ENCODE assay signal across 8 cellular contexts in the genomic region with DNA sequence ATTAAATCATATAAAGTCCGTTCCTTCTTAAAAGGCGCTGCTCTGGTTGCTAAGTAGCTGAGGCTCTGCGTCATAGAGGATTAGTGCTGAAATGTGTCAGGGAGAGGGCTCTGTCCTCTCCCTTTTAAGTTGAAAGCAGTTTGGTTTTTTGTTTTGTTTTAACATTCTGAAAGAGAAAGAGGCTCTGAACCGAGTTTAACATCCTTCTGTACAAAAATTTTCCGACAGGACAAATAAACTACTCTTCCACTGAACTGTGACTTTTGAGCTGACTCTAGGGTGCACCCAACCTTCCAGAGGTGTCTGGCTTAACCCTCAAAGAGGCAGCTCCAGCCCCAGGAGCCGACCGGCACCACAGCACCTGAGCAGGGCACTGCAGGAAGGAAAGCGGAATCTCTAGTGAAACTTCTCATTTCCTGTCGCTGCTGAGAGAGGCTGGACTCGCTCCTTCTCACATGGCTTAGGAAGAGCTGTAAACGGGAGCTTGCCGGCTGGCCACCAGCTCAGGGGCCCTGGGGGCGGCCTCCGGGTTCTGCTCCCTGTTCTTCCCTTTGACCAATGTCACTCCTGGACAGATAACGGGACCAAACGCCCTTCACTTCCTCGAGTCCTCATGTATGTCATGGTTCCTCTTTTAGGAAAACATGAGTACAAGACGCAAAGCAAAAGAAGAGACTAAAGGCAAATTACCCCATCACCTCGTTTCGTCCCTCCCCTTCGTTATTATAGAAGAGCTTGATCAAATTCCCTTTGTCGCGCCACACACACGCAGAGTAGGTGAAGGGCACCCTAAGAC. TPM values are rescaled to one million over a fixed set of nuclear protein-coding genes. Genes with fewer than 3 reads are reported as not detected.
DNase-seq lines count a peak whose midpoint lies in the region; ATAC-seq, FAIRE-seq and TF ChIP-seq lines count a peak whose summit lies in the region.

No MANE protein-coding gene starts in this region.

- H3K27ac ChIP-seq in Karpas-422 (ENCODE audit: low read length) (no peak overlapping the region), neural progenitor cell (no peak overlapping the region), upper lobe of right lung (peak overlapping the region; percentile 79)

- ATAC-seq in GM21717 (IDR thresholded peaks at IDR 0.05; ENCODE audit: unreplicated experiment), result peak; percentile 89
- ATAC-seq in upper lobe of right lung, result peak; percentile 63

- POLR2A ChIA-PET in GM10248 (lab: Yijun Ruan, JAX), result no interaction called here

- peak overlapping the region; percentile 72 for H3K4me3 ChIP-seq in Karpas-422 (ENCODE audit: low read length)
- H3K4me3 ChIP-seq in fibroblast of mammary gland (ENCODE audit: control insufficient read depth, low read depth, low read length), result peak overlapping the region; percentile 3
- peak overlapping the region; percentile 73 for H3K4me3 ChIP-seq in neural progenitor cell
- peak overlapping the region; percentile 59 for H3K4me3 ChIP-seq in upper lobe of right lung

- no peak for FAIRE-seq in H54 (lab: Jason Lieb, UNC)

- intact Hi-C loops in upper lobe of right lung (cut with DNase I), result no loop called here

- H3K4me2 ChIP-seq in Karpas-422 (ENCODE audit: low read depth, low read length, poor library complexity, severe bottlenecking) (peak overlapping the region; percentile 85), neural progenitor cell (peak overlapping the region; percentile 97)

- H3K4me1 ChIP-seq in Karpas-422 (ENCODE audit: low read length) (peaks cover 24% of the 10 kb centered on the region), neural progenitor cell (peaks cover 12% of the 10 kb centered on the region), upper lobe of right lung (peaks cover 16% of the 10 kb centered on the region)

- H3K4me1 Mint-ChIP-seq in neural progenitor cell, result peaks cover 27% of the 10 kb centered on the region

- peaks cover 21% of the 10 kb centered on the region for H3K27me3 Mint-ChIP-seq in neural progenitor cell (ENCODE audit: insufficient read depth, low read depth)

- H3F3A ChIP-seq in neural progenitor cell (ENCODE audit: low read depth), result peaks cover 17% of the 10 kb centered on the region

- no peaks in the 10 kb centered on the region for H3K9me2 ChIP-seq in Karpas-422 (replicated peaks; ENCODE audit: insufficient read depth, low read length)

- no peak overlapping the region for H3K27ac Mint-ChIP-seq in neural progenitor cell

- no peaks in the 10 kb centered on the region for H3K9me3 ChIP-seq in Karpas-422 (ENCODE audit: low read length)
- no peaks in the 10 kb centered on the region for H3K9me3 ChIP-seq in neural progenitor cell (ENCODE audit: low read depth)
- no peaks in the 10 kb centered on the region for H3K9me3 ChIP-seq in upper lobe of right lung

- CTCF ChIA-PET in GM10248 (lab: Yijun Ruan, JAX), result interaction anchor here (1.1 to 2.2 kb wide), 6 partner anchors 9 to 182 kb away, joined by 3 to 11 read pairs (median 5); no protein-coding TSS in a partner anchor

- H3K36me3 ChIP-seq in Karpas-422 (ENCODE audit: insufficient read depth, low read length) (no peaks in the 10 kb centered on the region), neural progenitor cell (no peaks in the 10 kb centered on the region), upper lobe of right lung (no peaks in the 10 kb centered on the region)

- no peaks in the 10 kb centered on the region for H4K20me1 ChIP-seq in Karpas-422 (ENCODE audit: insufficient read depth, low read depth, low read length)
- no peaks in the 10 kb centered on the region for H4K20me1 ChIP-seq in neural progenitor cell (ENCODE audit: low read depth)

- H3K4me3 Mint-ChIP-seq in neural progenitor cell, result peak overlapping the region; percentile 92

- TF ChIP-seq CTCF in GM10248 (IDR thresholded peaks at IDR 0.05; ENCODE audit: control extremely low read depth, extremely low read depth, low read depth, missing control alignments) (no peak), fibroblast of mammary gland (conservative IDR thresholded peaks at IDR 0.05; ENCODE audit: control insufficient read depth, insufficient read depth, low read depth, low read length) (no peak), neural progenitor cell (IDR thresholded peaks at IDR 0.05) (no peak), upper lobe of right lung (IDR thresholded peaks at IDR 0.05) (no peak)

- H3K79me2 ChIP-seq in Karpas-422 (ENCODE audit: low read length) (no peaks in the 10 kb centered on the region), neural progenitor cell (ENCODE audit: low read depth) (no peaks in the 10 kb centered on the region)

- no peaks in the 10 kb centered on the region for H3K36me3 Mint-ChIP-seq in neural progenitor cell

- H2AFZ ChIP-seq in Karpas-422 (ENCODE audit: low read length) (peak overlapping the region; percentile 58), neural progenitor cell (replicated peaks) (peak overlapping the region; percentile 89)

- H3K9me3 Mint-ChIP-seq in neural progenitor cell, result no peaks in the 10 kb centered on the region

- H3K9ac ChIP-seq in Karpas-422 (ENCODE audit: low read length) (peak overlapping the region; percentile 43), neural progenitor cell (no peak overlapping the region)

- DNase-seq in GM10248 (ENCODE audit: extremely low spot score), result peak; percentile 54
- peak; percentile 72 for DNase-seq in Karpas-422
- peak; percentile 18 for DNase-seq in activated T-cell treated with anti-CD3 and anti-CD28 coated beads for 1 hour (ENCODE audit: low read depth)
- DNase-seq in fibroblast of mammary gland (ENCODE audit: low read depth), result peak; percentile 20
- DNase-seq in neural progenitor cell (ENCODE audit: low spot score), result peak; percentile 41
- DNase-seq in upper lobe of right lung, result peak; percentile 64
- DNase-seq in H54 (ENCODE audit: insufficient read length, low spot score), result no peak

- 0 out of 2 replicates have a peak, but pooled peaks cover 3% of the 10 kb centered on the region for H3K27me3 ChIP-seq in Karpas-422 (ENCODE audit: low read length)
- peaks cover 37% of the 10 kb centered on the region for H3K27me3 ChIP-seq in neural progenitor cell
- no peaks in the 10 kb centered on the region for H3K27me3 ChIP-seq in upper lobe of right lung

- no peak for TF ChIP-seq POLR2A in H54 (IDR thresholded peaks at IDR 0.05; ENCODE audit: low read depth, low read length)

RNA-seq across cellular contexts. Expression of gene VAV3, which starts 1.2 kb away (rescaled TPM):
- 1.1 and 1.2 TPM in 2 replicates for total RNA-seq in Karpas-422 (2014; rRNA removed; shearing (Covaris generic); ENCODE audit: low replicate concordance)
- total RNA-seq in neural progenitor cell (ENCODE audit: low replicate concordance) (1.1 and 1.7 TPM in 2 replicates), upper lobe of right lung (8.5 TPM)

Comparison
In these comparisons a context has a peak if more than half of its experiments do, and no peak if none do; other contexts are left out.
1. H3K4me3 ChIP-seq: peak in every context shown above with its lines; median percentile 73 in neural progenitor cell; 72 in Karpas-422; 59 in upper lobe of right lung; 3 in fibroblast of mammary gland.